Comparison of ENCODE assay signal across 8 cellular contexts in the genomic region with DNA sequence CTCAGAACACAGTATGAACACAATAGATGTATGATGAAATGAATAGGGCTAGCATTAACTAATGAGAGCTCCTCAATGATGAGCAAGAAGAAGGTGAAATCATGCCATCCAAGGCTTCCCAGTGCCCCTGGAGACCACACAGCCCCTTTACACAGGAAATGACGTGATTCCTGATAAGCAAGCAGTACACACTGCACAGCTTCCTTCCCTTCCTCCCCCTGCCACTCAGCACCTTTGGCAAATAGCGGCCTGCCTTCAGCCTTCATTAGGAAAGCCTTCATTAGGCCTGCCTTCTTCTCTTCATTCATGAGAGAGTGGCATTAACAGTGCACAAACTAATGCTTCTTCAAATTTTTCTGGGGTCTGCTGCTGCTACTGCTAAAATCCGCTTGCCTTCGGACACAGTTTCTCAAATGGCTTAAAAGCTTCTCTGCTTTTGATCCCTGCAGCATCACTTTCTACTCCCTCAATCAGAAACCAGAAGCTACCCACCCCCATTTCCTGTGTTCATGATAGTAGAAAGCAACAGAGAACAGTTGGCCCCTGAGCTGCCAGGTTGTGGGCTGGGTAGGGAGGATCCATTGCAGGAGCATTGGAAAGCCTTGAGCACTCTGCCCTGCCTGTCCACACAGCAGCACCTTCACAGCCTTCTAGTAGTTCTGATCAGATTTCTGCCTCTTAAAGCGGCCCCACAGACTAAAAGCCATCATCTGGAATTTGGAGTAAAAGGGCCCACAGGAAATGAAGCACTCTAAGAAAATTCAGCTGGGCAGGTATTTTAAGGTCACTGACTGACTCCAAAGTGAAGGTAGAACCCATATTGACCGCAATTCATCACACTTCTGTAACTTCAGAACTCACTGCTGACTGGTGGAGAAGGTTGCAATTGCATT.
DNase-seq lines count a peak whose midpoint lies in the region; ATAC-seq, FAIRE-seq and TF ChIP-seq lines count a peak whose summit lies in the region.

No MANE protein-coding gene starts in this region.

- H3K27me3 ChIP-seq in pancreas, result no peaks in the 10 kb centered on the region

- DNase-seq in activated gamma-delta T cell treated with Interleukin-2 at 50 U/mL for 16 hours, result peak; percentile 33
- DNase-seq in activated gamma-delta T cell (lab: John Stamatoyannopoulos, UW), result no peak
- no peak for DNase-seq in activated B cell treated with CpG ODN at 0.5 μM for 24 hours
- peak; percentile 32 to 56 (median 43) for DNase-seq in immature natural killer cell
- no peak for DNase-seq in medulla oblongata (ENCODE audit: extremely low spot score)
- no peak for DNase-seq in pancreas
- no peak for DNase-seq in RKO (ENCODE audit: low spot score)

- no peak overlapping the region for H3K4me3 ChIP-seq in pancreas

- H3K9me3 Mint-ChIP-seq in activated B cell treated with CpG ODN at 0.5 μM for 24 hours, result no peaks in the 10 kb centered on the region
- H3K9me3 Mint-ChIP-seq in immature natural killer cell, result no peaks in the 10 kb centered on the region

- intact Hi-C loops in activated B cell treated with CpG ODN at 0.5 μM for 24 hours (cut with micrococcal nuclease), result no loop called here
- intact Hi-C loops in pancreas (cut with DNase I), result no loop called here

- H3K4me1 Mint-ChIP-seq in activated B cell treated with CpG ODN at 0.5 μM for 24 hours (peaks cover 16% of the 10 kb centered on the region), immature natural killer cell (peaks cover 26 to 28% of the 10 kb centered on the region in 2 donors)

- TF ChIP-seq CTCF in activated B cell treated with CpG ODN at 0.5 μM for 24 hours (IDR thresholded peaks at IDR 0.05), result no peak
- no peak for TF ChIP-seq CTCF in pancreas (IDR thresholded peaks at IDR 0.05)

- no peaks in the 10 kb centered on the region for H3K9me3 ChIP-seq in pancreas

- H3K4me3 Mint-ChIP-seq in activated B cell treated with CpG ODN at 0.5 μM for 24 hours, result peak overlapping the region; percentile 53
- peak overlapping the region; percentile 34 to 75 (median 65) for H3K4me3 Mint-ChIP-seq in immature natural killer cell

- H3K27me3 Mint-ChIP-seq in activated B cell treated with CpG ODN at 0.5 μM for 24 hours (no peaks in the 10 kb centered on the region), immature natural killer cell (ENCODE audit: low read depth in 3 of 3) (peaks cover 0 to 2% (median 2%) of the 10 kb centered on the region in 3 donors)

- POLR2A ChIA-PET in activated B cell treated with CpG ODN at 0.5 μM for 24 hours (lab: Charles Lee), result interaction anchor here (0.6 to 0.9 kb wide), 2 partner anchors 105 to 812 kb away, joined by 3 to 4 read pairs; a partner anchor contains a TSS

- H3K36me3 Mint-ChIP-seq in activated B cell treated with CpG ODN at 0.5 μM for 24 hours (ENCODE audit: low read depth), result no peaks in the 10 kb centered on the region
- no peaks in the 10 kb centered on the region for H3K36me3 Mint-ChIP-seq in immature natural killer cell

- no peak for FAIRE-seq in pancreas (lab: Jason Lieb, UNC)

- ATAC-seq in HG03045 (IDR thresholded peaks at IDR 0.05; ENCODE audit: unreplicated experiment) (peak; percentile 65), activated B cell treated with CpG ODN at 0.5 μM for 24 hours (ENCODE audit: low read depth) (peak; percentile 78), pancreas (no peak)

- no peaks in the 10 kb centered on the region for H3K36me3 ChIP-seq in pancreas

- no peaks in the 10 kb centered on the region for H3K4me1 ChIP-seq in pancreas

- H3K27ac ChIP-seq in pancreas, result no peak overlapping the region

- CTCF ChIA-PET in activated B cell treated with CpG ODN at 0.5 μM for 24 hours (lab: Charles Lee), result interaction anchor here (0.6 to 1.6 kb wide), 4 partner anchors 26 to 788 kb away, joined by 3 to 7 read pairs (median 4); no protein-coding TSS in a partner anchor

- H3K27ac Mint-ChIP-seq in activated B cell treated with CpG ODN at 0.5 μM for 24 hours (peak overlapping the region; percentile 67), immature natural killer cell (peak overlapping the region; percentile 79 to 93 (median 86))

- WGBS in pancreas, 2 donors, result 61 to 68% methylated on average over 6 of the region's 6 CpGs

Comparison
In these comparisons a context has a peak if more than half of its experiments do, and no peak if none do; other contexts are left out.
1. DNase-seq: peak in activated gamma-delta T cell treated with Interleukin-2 at 50 U/mL for 16 hours (single experiment) and immature natural killer cell (3 of 3); none in activated gamma-delta T cell (single experiment), activated B cell treated with CpG ODN at 0.5 μM for 24 hours (single experiment), medulla oblongata (single experiment), pancreas (0 of 6) and RKO (single experiment).
2. ATAC-seq: peak in HG03045 (single experiment) and activated B cell treated with CpG ODN at 0.5 μM for 24 hours (single experiment); none in pancreas (0 of 4).